8 cellular contexts compared by ENCODE assay signal in the genomic region with DNA sequence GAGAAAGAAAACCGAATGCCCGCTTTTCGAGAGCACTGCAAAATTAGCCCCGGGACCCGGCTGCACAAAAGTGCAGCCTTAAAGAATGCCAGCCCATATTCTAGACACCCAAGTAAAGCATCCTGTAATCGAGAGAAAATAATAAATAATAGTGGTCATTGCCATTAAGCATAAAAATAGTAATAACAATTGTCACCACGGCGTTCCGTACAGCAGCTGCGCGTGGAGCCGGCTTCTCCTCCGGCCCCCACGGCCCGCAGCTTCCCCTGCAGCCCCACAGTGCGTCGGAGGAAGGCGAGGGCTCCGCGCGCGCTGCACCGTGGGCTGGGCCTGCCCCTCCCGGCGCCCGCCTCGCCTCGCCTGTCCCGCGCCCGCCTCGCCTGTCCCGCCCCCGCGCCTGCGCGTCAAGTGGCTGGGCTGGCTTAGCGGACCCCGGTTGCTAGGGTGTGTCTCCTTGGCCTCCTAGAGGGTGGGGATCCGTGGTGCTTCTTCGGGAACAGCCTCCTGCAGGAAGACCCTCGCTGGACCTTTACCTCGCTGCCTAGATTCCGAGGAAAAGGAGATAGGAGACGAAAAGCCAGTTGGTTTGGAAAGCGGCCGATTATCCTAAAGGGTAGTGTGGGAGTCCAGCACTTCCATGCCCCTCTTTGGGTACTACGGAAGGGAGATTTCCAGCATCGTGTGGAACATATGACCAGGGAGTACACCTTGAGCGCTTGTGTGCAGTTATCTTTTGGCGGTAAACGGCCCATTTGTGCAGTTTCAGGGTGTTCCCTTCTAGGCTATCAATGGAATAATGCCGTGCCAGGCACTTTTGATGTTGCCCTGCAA. TPM values are rescaled to one million over a fixed set of nuclear protein-coding genes. Genes with fewer than 3 reads are reported as not detected.
A peak's percentile ranks its signal among the peaks of the same experiment; 100 is the strongest.
DNase-seq lines count a peak whose midpoint lies in the region; ATAC-seq and TF ChIP-seq lines count a peak whose summit lies in the region.

A gene with protein sequence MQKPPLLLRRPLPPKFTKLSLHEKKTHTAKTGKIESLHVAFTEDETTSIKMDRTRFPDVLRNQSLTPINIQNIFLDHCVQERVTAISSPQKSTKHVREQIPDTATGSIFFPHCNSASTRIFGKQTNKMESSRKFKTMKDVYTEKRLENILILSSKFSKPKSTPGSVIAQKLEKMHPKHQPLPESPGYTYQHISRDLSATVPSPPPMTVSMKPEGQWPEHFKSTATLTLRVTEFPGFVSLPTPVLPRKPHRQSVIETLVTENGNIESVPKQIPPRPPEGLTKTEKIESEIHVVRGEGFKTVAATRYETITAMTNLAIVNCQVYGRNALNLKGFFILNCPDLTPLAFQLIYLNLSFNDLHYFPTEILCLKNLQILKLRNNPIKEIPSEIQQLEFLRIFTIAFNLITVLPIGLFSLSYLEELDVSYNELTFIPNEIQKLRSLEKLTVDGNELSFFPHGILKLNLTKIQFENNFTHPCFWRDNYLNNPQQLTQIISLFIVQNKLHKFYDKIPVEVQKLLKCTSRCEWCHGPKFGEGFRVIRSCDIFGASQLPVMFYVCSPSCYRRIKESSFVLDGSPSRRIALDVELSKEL (plus strand): TSS at position 408 of the 831 bp plus-strand sequence. CDS start 1,107 bp downstream, outside the sequence.

- intact Hi-C loops in CD4-positive, alpha-beta T cell (cut with DNase I, micrococcal nuclease) = loop anchor here (1.0 to 10.0 kb wide), 6 partner anchors 9 to 84 kb away; a partner anchor contains a TSS
- intact Hi-C loops in OCI-LY7 (cut with micrococcal nuclease; ENCODE audit: unreplicated experiment) (no loop called here), natural killer cell (cut with micrococcal nuclease) (loop anchor here (1.0 to 2.0 kb wide), 3 partner anchors 27 to 110 kb away; no protein-coding TSS in a partner anchor)

- no peaks in the 10 kb centered on the region for H3K36me3 ChIP-seq in OCI-LY7 (ENCODE audit: insufficient read depth, low read length)

- no TSS peak for BruUV-seq in OCI-LY7 (replicated peaks; lab: Mats Ljungman, UMichigan)

- peak within 1 kb of the TSS; percentile 78 for H3K27ac ChIP-seq in CD4-positive, alpha-beta T cell (ENCODE audit: low read depth, low read length)
- no peak within 1 kb of the TSS for H3K27ac ChIP-seq in OCI-LY7 (ENCODE audit: low read depth, low read length, poor library complexity, severe bottlenecking)

- no peak within 1 kb of the TSS for H2AFZ ChIP-seq in OCI-LY7 (ENCODE audit: low read length)

- POLR2A ChIA-PET in CD4-positive, alpha-beta T cell (lab: Charles Lee) = interaction anchor here (1.0 to 2.7 kb wide), 10 partner anchors 9 to 109 kb away, joined by 3 to 15 read pairs (median 8); a partner anchor contains a TSS
- POLR2A ChIA-PET in OCI-LY7 (lab: Charles Lee) = no interaction called here

- peak within 1 kb of the TSS; percentile 41; the same call in 1 of the 2 replicates for H3K4me2 ChIP-seq in OCI-LY7 (ENCODE audit: low read length)

- H4K20me1 ChIP-seq in OCI-LY7 (ENCODE audit: insufficient read depth, low read length) = no peaks in the 10 kb centered on the region

- no peaks in the 10 kb centered on the region for H3K9me2 ChIP-seq in OCI-LY7 (ENCODE audit: insufficient read depth, low read length)

- CTCF ChIA-PET in CD4-positive, alpha-beta T cell (lab: Charles Lee) = interaction anchor here (0.9 to 2.1 kb wide), 2 partner anchors 51 to 85 kb away, joined by 3 to 6 read pairs; no protein-coding TSS in a partner anchor
- CTCF ChIA-PET in OCI-LY7 (lab: Charles Lee; ENCODE audit: unreplicated experiment) = no interaction called here

- no peaks in the 10 kb centered on the region for H3K27me3 Mint-ChIP-seq in CD4-positive, alpha-beta T cell
- no peaks in the 10 kb centered on the region for H3K27me3 Mint-ChIP-seq in activated T-cell treated with anti-CD3 and anti-CD28 coated beads, Interleukin-2, amount 50 U/mL, for 72 hours (ENCODE audit: low read depth)
- H3K27me3 Mint-ChIP-seq in natural killer cell (ENCODE audit: low read depth in 2 of 2) = no peaks in the 10 kb centered on the region

- no peak for TF ChIP-seq CTCF in CD4-positive, alpha-beta T cell (IDR thresholded peaks at IDR 0.05)
- TF ChIP-seq CTCF in OCI-LY7 (conservative IDR thresholded peaks at IDR 0.05; ENCODE audit: low read length) (no peak), natural killer cell (IDR thresholded peaks at IDR 0.05) (no peak)

- peak; percentile 91 for ATAC-seq in CD4-positive, alpha-beta T cell (ENCODE audit: poor library complexity)
- ATAC-seq in GM19324 (IDR thresholded peaks at IDR 0.05; ENCODE audit: low FRiP score, unreplicated experiment) (peak; percentile 97), HG03442 (IDR thresholded peaks at IDR 0.05; ENCODE audit: unreplicated experiment) (peak; percentile 95), natural killer cell (peak; percentile 98 to 100 (median 99))
- peak; percentile 98 to 99 for ATAC-seq in activated T-cell treated with anti-CD3 and anti-CD28 coated beads, Interleukin-2, amount 50 U/mL, for 72 hours (replicated peaks in 1 of 2)

- H3K4me1 ChIP-seq in OCI-LY7 (ENCODE audit: insufficient read depth, low read length, poor library complexity, severe bottlenecking) = no peaks in the 10 kb centered on the region

- peak; percentile 63 to 84 (median 75) for DNase-seq in CD4-positive, alpha-beta T cell
- DNase-seq in OCI-LY7 (ENCODE audit: low spot score) (no peak), fibroblast of peridontal ligament (ENCODE audit: extremely low read depth) (peak; percentile 5), natural killer cell (peak; percentile 74)
- DNase-seq in activated T-cell treated with anti-CD3 and anti-CD28 coated beads, Interleukin-2, amount 50 U/mL, for 72 hours = peak; percentile 89 to 94
- DNase-seq in stimulated activated naive CD4-positive, alpha-beta T cell treated with Interleukin-2 at 50 U/mL for 16 hours (lab: John Stamatoyannopoulos, UW) = peak; percentile 81

- no peaks in the 10 kb centered on the region for H3K9me3 Mint-ChIP-seq in CD4-positive, alpha-beta T cell
- H3K9me3 Mint-ChIP-seq in activated T-cell treated with anti-CD3 and anti-CD28 coated beads, Interleukin-2, amount 50 U/mL, for 72 hours = no peaks in the 10 kb centered on the region
- H3K9me3 Mint-ChIP-seq in natural killer cell = no peaks in the 10 kb centered on the region

- no peaks in the 10 kb centered on the region for H3K79me2 ChIP-seq in OCI-LY7 (ENCODE audit: insufficient read depth, low read depth, low read length)

- H3K27me3 ChIP-seq in CD4-positive, alpha-beta T cell (ENCODE audit: control insufficient read depth, insufficient read depth, low read length) = no peaks in the 10 kb centered on the region

- peaks cover 4% of the 10 kb centered on the region for H3K36me3 Mint-ChIP-seq in CD4-positive, alpha-beta T cell (ENCODE audit: low read depth)
- peaks cover 0 to 2% of the 10 kb centered on the region in 2 donors for H3K36me3 Mint-ChIP-seq in activated T-cell treated with anti-CD3 and anti-CD28 coated beads, Interleukin-2, amount 50 U/mL, for 72 hours (ENCODE audit: insufficient read depth in 2 of 2)
- H3K36me3 Mint-ChIP-seq in natural killer cell = no peaks in the 10 kb centered on the region

- no peak within 1 kb of the TSS for H3K4me3 ChIP-seq in OCI-LY7 (ENCODE audit: low read depth, low read length, poor library complexity, severe bottlenecking)

- H3K9me3 ChIP-seq in CD4-positive, alpha-beta T cell (ENCODE audit: control insufficient read depth, low read length) = no peaks in the 10 kb centered on the region
- no peaks in the 10 kb centered on the region for H3K9me3 ChIP-seq in OCI-LY7 (ENCODE audit: low read length)

- peak within 1 kb of the TSS; percentile 90 for H3K4me3 Mint-ChIP-seq in CD4-positive, alpha-beta T cell
- H3K4me3 Mint-ChIP-seq in activated T-cell treated with anti-CD3 and anti-CD28 coated beads, Interleukin-2, amount 50 U/mL, for 72 hours = peak within 1 kb of the TSS; percentile 86 to 98
- peak within 1 kb of the TSS; percentile 93 for H3K4me3 Mint-ChIP-seq in natural killer cell

- peak within 1 kb of the TSS; percentile 88 for H3K27ac Mint-ChIP-seq in CD4-positive, alpha-beta T cell
- H3K27ac Mint-ChIP-seq in activated T-cell treated with anti-CD3 and anti-CD28 coated beads, Interleukin-2, amount 50 U/mL, for 72 hours = peak within 1 kb of the TSS; percentile 81
- H3K27ac Mint-ChIP-seq in natural killer cell = peak within 1 kb of the TSS; percentile 79 to 90

- peaks cover 22% of the 10 kb centered on the region for H3K4me1 Mint-ChIP-seq in CD4-positive, alpha-beta T cell (ENCODE audit: low read depth)
- peaks cover 24% of the 10 kb centered on the region for H3K4me1 Mint-ChIP-seq in activated T-cell treated with anti-CD3 and anti-CD28 coated beads, Interleukin-2, amount 50 U/mL, for 72 hours (ENCODE audit: low read depth)
- H3K4me1 Mint-ChIP-seq in natural killer cell = peaks cover 16 to 17% of the 10 kb centered on the region in 2 donors

RNA-seq across cellular contexts. Expression of the gene that starts here (rescaled TPM):
- under 1 TPM in 1 of 2 experiments, not detected in 1; 0.17 TPM for total RNA-seq in CD4-positive, alpha-beta T cell
- not detected in 2 replicates for total RNA-seq in OCI-LY7 (2014; rRNA removed; shearing (Covaris generic))
- not detected in 2 replicates for total RNA-seq in OCI-LY7 (2022)
- 1 to 10 TPM; 1.0 to 2.5 TPM for total RNA-seq in activated T-cell treated with anti-CD3 and anti-CD28 coated beads, Interleukin-2, amount 50 U/mL, for 72 hours
- under 1 TPM; 0.32 to 0.95 (median 0.40) TPM for total RNA-seq in natural killer cell

Comparison
In these comparisons a context has a peak if more than half of its experiments do, and no peak if none do; other contexts are left out.
1. Peak in DNase-seq, ATAC-seq and H3K27ac ChIP-seq in CD4-positive, alpha-beta T cell; RNA of the gene not detected or under 1 TPM.
2. Peak in DNase-seq and ATAC-seq in natural killer cell; RNA of the gene not detected or under 1 TPM.